Comparison of ENCODE assay signal across 23 cellular contexts in the genomic region with DNA sequence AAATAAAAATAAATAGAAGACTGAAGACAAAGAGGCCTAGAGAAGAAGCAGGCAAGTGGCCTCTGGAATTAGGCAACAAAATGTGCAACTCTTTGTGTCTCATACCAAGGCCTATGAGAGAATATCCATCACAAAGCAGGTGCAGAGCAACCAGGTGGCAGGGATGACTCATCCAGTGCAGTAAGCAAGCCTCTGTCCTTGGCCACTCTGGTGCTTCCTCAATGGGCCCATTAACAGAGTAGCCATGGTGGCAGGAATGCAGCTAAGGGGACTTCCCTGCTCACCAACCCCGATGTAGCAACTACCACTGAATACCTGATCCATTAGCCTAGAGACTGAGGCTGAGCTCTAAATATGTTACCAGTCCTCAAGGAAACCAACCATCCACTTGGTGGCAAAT. TPM values are rescaled to one million over a fixed set of nuclear protein-coding genes. Genes with fewer than 3 reads are reported as not detected.
A peak's percentile ranks its signal among the peaks of the same experiment; 100 is the strongest.
DNase-seq lines count a peak whose midpoint lies in the region; ATAC-seq and TF ChIP-seq lines count a peak whose summit lies in the region.
"Had no signal": no experiment of that assay in that cellular context is flagged by ENCODE, and none has a peak within 500 bp of the region (broad histone marks: within the 10 kb centered on the region; RNA-seq: fewer than 3 reads in every experiment).

No MANE protein-coding gene starts in this region.

- WGBS in mammary epithelial cell (ENCODE audit: low coverage, missing lambda C conversion rate) = 100% methylated on average over 1 of the region's 1 CpG

- no peak overlapping the region for H3K27ac ChIP-seq in mammary epithelial cell (ENCODE audit: insufficient read depth, low read depth, low read length)
- H3K27ac ChIP-seq: transverse colon had no signal

- H3K9me3 ChIP-seq in mammary epithelial cell (replicated peaks; ENCODE audit: insufficient read depth, low read length) = no peaks in the 10 kb centered on the region
- H3K9me3 ChIP-seq: transverse colon had no signal

- no peak overlapping the region for H2AFZ ChIP-seq in mammary epithelial cell (ENCODE audit: low read depth, low read length)

- dilution Hi-C loops in mammary epithelial cell (cut with HindIII; ENCODE audit: low sequenced_read_pairs) = no loop called here

- intact Hi-C loops in mammary epithelial cell (cut with micrococcal nuclease) = no loop called here

- no peaks in the 10 kb centered on the region for H3K4me1 Mint-ChIP-seq in stimulated activated effector memory CD8-positive, alpha-beta T cell treated with anti-CD3 and anti-CD28 coated beads, Interleukin-12 subunit alpha, Interleukin-12 subunit beta, amount 100 ng/mL, for 72 hours
- H3K4me1 Mint-ChIP-seq: nephron progenitor cell had no signal

- in situ Hi-C loops in mammary epithelial cell (cut with MboI; ENCODE audit: low sequenced_read_pairs in 2 of 2) = no loop called here

- no TSS peak for BruUV-seq in mammary epithelial cell (replicated peaks; lab: Mats Ljungman, UMichigan)

- no peaks in the 10 kb centered on the region for H3K36me3 ChIP-seq in mammary epithelial cell (ENCODE audit: insufficient read depth, low read length)
- H3K36me3 ChIP-seq: transverse colon had no signal

- no peaks in the 10 kb centered on the region for H4K20me1 ChIP-seq in mammary epithelial cell (ENCODE audit: insufficient read depth, low read length)

- CTCF ChIA-PET in mammary epithelial cell (lab: Charles Lee; ENCODE audit: low non-redundant PET) = no interaction called here

- H3K4me1 ChIP-seq in mammary epithelial cell (ENCODE audit: insufficient read depth, low read length) = no peaks in the 10 kb centered on the region

- H3K9me3 Mint-ChIP-seq in stimulated activated effector memory CD8-positive, alpha-beta T cell treated with anti-CD3 and anti-CD28 coated beads, Interleukin-12 subunit alpha, Interleukin-12 subunit beta, amount 100 ng/mL, for 72 hours = no peaks in the 10 kb centered on the region
- H3K9me3 Mint-ChIP-seq: activated naive CD4-positive, alpha-beta T cell treated with anti-CD3 and anti-CD28 coated beads, Interleukin-2, amount 50 U/mL, for 72 hours; nephron progenitor cell had no signal

- no peak overlapping the region for H3K9ac ChIP-seq in mammary epithelial cell (ENCODE audit: insufficient read depth, low read length)

- H3K4me3 Mint-ChIP-seq in stimulated activated effector memory CD8-positive, alpha-beta T cell treated with anti-CD3 and anti-CD28 coated beads, Interleukin-12 subunit alpha, Interleukin-12 subunit beta, amount 100 ng/mL, for 72 hours = no peak overlapping the region
- H3K4me3 Mint-ChIP-seq: B cell, nephron progenitor cell had no signal

- H3K4me3 ChIP-seq in mammary epithelial cell (replicated peaks in 1 of 3; ENCODE audit: insufficient read depth in 1 of 3, low read depth in 2 of 3, low read length in 3 of 3) = no peak overlapping the region
- H3K4me3 ChIP-seq: lung, transverse colon had no signal

- no peak overlapping the region for H3K4me2 ChIP-seq in mammary epithelial cell (ENCODE audit: insufficient read depth, low read depth, low read length)

- no peaks in the 10 kb centered on the region for H3K36me3 Mint-ChIP-seq in stimulated activated effector memory CD8-positive, alpha-beta T cell treated with anti-CD3 and anti-CD28 coated beads, Interleukin-12 subunit alpha, Interleukin-12 subunit beta, amount 100 ng/mL, for 72 hours
- H3K36me3 Mint-ChIP-seq: activated naive CD4-positive, alpha-beta T cell treated with anti-CD3 and anti-CD28 coated beads, Interleukin-2, amount 50 U/mL, for 72 hours had no signal

- ATAC-seq in GM19463 (IDR thresholded peaks at IDR 0.05; ENCODE audit: unreplicated experiment) (no peak), HG02870 (IDR thresholded peaks at IDR 0.05; ENCODE audit: unreplicated experiment) (no peak), GM19324 (IDR thresholded peaks at IDR 0.05; ENCODE audit: low FRiP score, unreplicated experiment) (no peak)
- no peak for ATAC-seq in stimulated activated effector memory CD8-positive, alpha-beta T cell treated with anti-CD3 and anti-CD28 coated beads, Interleukin-12 subunit alpha, Interleukin-12 subunit beta, amount 100 ng/mL, for 72 hours
- ATAC-seq: activated naive CD4-positive, alpha-beta T cell treated with anti-CD3 and anti-CD28 coated beads, Interleukin-2, amount 50 U/mL, for 72 hours; HCT116; sciatic nerve had no signal

- H3K27me3 ChIP-seq in mammary epithelial cell (ENCODE audit: insufficient read depth, low read length) = no peaks in the 10 kb centered on the region
- H3K27me3 ChIP-seq: transverse colon had no signal

- no peak for TF ChIP-seq CTCF in mammary epithelial cell (conservative IDR thresholded peaks at IDR 0.05 in 1 of 2, IDR thresholded peaks at IDR 0.05 in 1 of 2; ENCODE audit: extremely low read depth in 1 of 2, insufficient read depth in 1 of 2, low read depth in 1 of 2, low read length in 2 of 2)

- H3K27ac Mint-ChIP-seq in stimulated activated effector memory CD8-positive, alpha-beta T cell treated with anti-CD3 and anti-CD28 coated beads, Interleukin-12 subunit alpha, Interleukin-12 subunit beta, amount 100 ng/mL, for 72 hours = no peak overlapping the region
- H3K27ac Mint-ChIP-seq: B cell, nephron progenitor cell had no signal

- peak; percentile 99 for DNase-seq in DMS53 treated with DMSO at 0.1 percent for 48 hours (lab: John Stamatoyannopoulos, UW; ENCODE audit: unreplicated experiment)
- peak; percentile 21 for DNase-seq in NCI-H146 treated with DMSO at 0.1 percent for 48 hours (lab: John Stamatoyannopoulos, UW; ENCODE audit: unreplicated experiment)
- DNase-seq in mammary epithelial cell = peak; percentile 55
- DNase-seq in myocyte (ENCODE audit: low read depth) = peak; percentile 52
- DNase-seq in stimulated activated effector memory CD8-positive, alpha-beta T cell treated with anti-CD3 and anti-CD28 coated beads, Interleukin-12 subunit alpha, Interleukin-12 subunit beta, amount 100 ng/mL, for 72 hours (ENCODE audit: low spot score in 2 of 2) = no peak
- DNase-seq: activated CD4-positive, alpha-beta T cell treated with anti-CD3 and anti-CD28 coated beads for 48 hours; DMS79; KG1; NCI-H1694; nephron progenitor cell; Right ventricle myocardium superior; stimulated activated CD4-positive, alpha-beta T cell treated with anti-CD3 and anti-CD28 coated beads, Interleukin-2, amount 100 ng/mL, for 48 hours; stimulated activated CD8-positive, alpha-beta memory T cell treated with anti-CD3 and anti-CD28 coated beads, Interleukin-4, amount 100 ng/mL, for 48 hours; T1000; transverse colon had no signal

- H3K79me2 ChIP-seq in mammary epithelial cell (ENCODE audit: insufficient read depth, low read length) = no peaks in the 10 kb centered on the region

RNA-seq across cellular contexts. Expression of gene EPG5, which starts 11.0 kb away (rescaled TPM):
- total RNA-seq in mammary epithelial cell (10 to 100 TPM; 26.3 to 44.8 TPM), myocyte (31.8 and 33.3 TPM in 2 replicates)
- polyA plus RNA-seq in mammary epithelial cell = 11.6 TPM
- polyA minus RNA-seq in mammary epithelial cell = 43.2 TPM
- 22.3 TPM for polyA plus RNA-seq in myocyte (2012)

Comparison
In these comparisons a context has a peak if more than half of its experiments do, and no peak if none do; other contexts are left out.
1. DNase-seq: peak in DMS53 treated with DMSO at 0.1 percent for 48 hours (single experiment), NCI-H146 treated with DMSO at 0.1 percent for 48 hours (single experiment), mammary epithelial cell (single experiment) and myocyte (single experiment); none in stimulated activated effector memory CD8-positive, alpha-beta T cell treated with anti-CD3 and anti-CD28 coated beads, Interleukin-12 subunit alpha, Interleukin-12 subunit beta, amount 100 ng/mL, for 72 hours (0 of 2).